11 cellular contexts compared by ENCODE assay signal in the genomic region with DNA sequence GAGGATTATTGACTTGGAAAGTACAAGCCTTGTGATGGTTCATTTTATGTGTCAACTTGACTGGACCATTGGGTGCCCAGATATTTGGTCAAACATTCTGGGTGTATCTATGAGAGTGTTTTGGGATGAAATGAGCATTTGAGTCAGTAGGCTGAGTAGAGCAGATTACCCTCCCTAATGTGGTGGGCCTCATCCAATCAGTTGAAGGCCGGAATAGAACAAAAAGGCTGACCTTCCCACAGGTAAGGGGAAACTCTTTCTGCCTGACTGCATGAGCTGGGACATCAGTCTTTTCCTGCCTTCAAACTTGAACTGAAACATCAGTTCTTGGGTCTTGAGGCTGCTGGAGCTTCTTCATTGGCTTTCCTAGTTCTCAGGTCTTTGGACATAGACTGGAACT.
"Had no signal": no experiment of that assay in that cellular context is flagged by ENCODE, and none has a peak within 500 bp of the region (broad histone marks: within the 10 kb centered on the region; RNA-seq: fewer than 3 reads in every experiment).

No MANE protein-coding gene starts in this region.

- H3K9ac ChIP-seq: GM23248 had no signal

- FAIRE-seq: H1, H54 had no signal

- ATAC-seq: GM23338, HCT116 had no signal

- H3K4me1 ChIP-seq: HAP-1 had no signal

- H3K27ac ChIP-seq: GM23248 had no signal

- H3K9me3 Mint-ChIP-seq: HFFc6 had no signal

- H3K27ac Mint-ChIP-seq: GM23338, H9, HFFc6 had no signal

- DNase-seq: GM23248, GOT3, H7, H9, HCEC 1CT, HFFc6 had no signal

- H3K4me3 ChIP-seq: GM23248, GM23338, HAP-1 had no signal

- H3K9me3 ChIP-seq: HAP-1 had no signal

- H3K36me3 ChIP-seq: HAP-1 had no signal

- H3K4me3 Mint-ChIP-seq: GM23338, H9, HFFc6 had no signal

- H2AFZ ChIP-seq: GM23248, GM23338 had no signal

- H3K4me2 ChIP-seq: GM23338 had no signal

- H3K4me1 Mint-ChIP-seq: GM23338, H9 had no signal
